18 cellular contexts compared by ENCODE assay signal in the genomic region with DNA sequence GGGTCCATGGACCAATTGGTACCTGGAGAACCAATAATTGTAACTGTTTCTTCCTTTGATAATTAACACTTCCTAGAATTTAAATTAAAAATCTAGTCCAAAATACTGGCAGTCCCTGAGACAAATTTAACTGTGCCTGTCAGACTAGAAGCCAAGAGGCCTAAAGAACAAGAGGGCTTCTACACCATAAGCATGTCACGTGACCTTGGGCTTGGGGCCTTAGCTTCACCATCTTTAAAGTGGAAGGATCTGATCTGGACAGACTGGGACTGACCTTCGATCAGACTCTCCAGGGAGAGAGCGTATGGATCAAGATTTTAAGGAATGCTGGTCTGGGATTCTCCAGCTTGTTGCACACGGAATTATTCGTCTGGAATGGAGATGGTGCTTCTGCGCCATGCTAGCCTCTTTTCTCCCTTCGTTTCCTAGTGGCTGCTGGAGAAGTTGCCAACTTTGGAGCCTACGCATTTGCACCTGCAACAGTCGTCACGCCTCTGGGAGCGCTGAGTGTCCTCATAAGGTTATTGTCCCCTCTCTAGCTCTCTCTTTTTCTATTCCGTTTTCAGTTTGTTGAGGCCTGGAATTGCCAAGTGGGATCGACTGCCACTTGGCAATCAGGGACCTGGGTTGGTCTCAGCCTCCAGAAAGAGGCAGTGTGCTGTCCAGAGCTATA. TPM values are rescaled to one million over a fixed set of nuclear protein-coding genes. Genes with fewer than 3 reads are reported as not detected.
A peak's percentile ranks its signal among the peaks of the same experiment; 100 is the strongest.
DNase-seq lines count a peak whose midpoint lies in the region; ATAC-seq, FAIRE-seq and TF ChIP-seq lines count a peak whose summit lies in the region.
"Had no signal": no experiment of that assay in that cellular context is flagged by ENCODE, and none has a peak within 500 bp of the region (broad histone marks: within the 10 kb centered on the region; RNA-seq: fewer than 3 reads in every experiment).

No MANE protein-coding gene starts in this region.

- H3K9me3 ChIP-seq in IMR-90 (ENCODE audit: control insufficient read depth, insufficient read depth, low read length) (no peaks in the 10 kb centered on the region), K562 (replicated peaks; ENCODE audit: control insufficient read depth, insufficient read depth, low read depth, low read length) (no peaks in the 10 kb centered on the region), sigmoid colon (no peaks in the 10 kb centered on the region)
- H3K9me3 ChIP-seq: Caco-2 had no signal

- H4K8ac ChIP-seq in IMR-90 (ENCODE audit: low read depth in 2 of 2, low read length in 2 of 2): no peak overlapping the region

- H3K14ac ChIP-seq in IMR-90 (replicated peaks; ENCODE audit: low read depth, low read length): no peak overlapping the region

- H3K56ac ChIP-seq in IMR-90 (ENCODE audit: extremely low read depth, insufficient read depth, low read length): no peak overlapping the region

- peaks cover 0 to 8% of the 10 kb centered on the region in 2 experiments; a peak in 2 of 4 replicates for H3K79me1 ChIP-seq in IMR-90 (ENCODE audit: low read depth in 1 of 2, low read length in 2 of 2)

- POLR2A ChIA-PET in IMR-90 (lab: Charles Lee; ENCODE audit: unreplicated experiment) (no interaction called here), K562 (lab: Yijun Ruan, JAX) (interaction anchor here (0.8 kb wide), 1 partner anchor 349 kb away, joined by 3 read pairs; no protein-coding TSS in a partner anchor)

- dilution Hi-C loops in IMR-90 (cut with HindIII; ENCODE audit: low sequenced_read_pairs, unreplicated experiment): no loop called here

- intact Hi-C loops in IMR-90 (cut with micrococcal nuclease): no loop called here
- intact Hi-C loops in K562 (cut with micrococcal nuclease): no loop called here
- intact Hi-C loops in sigmoid colon (cut with DNase I): no loop called here

- peaks cover 31% of the 10 kb centered on the region for H3K9me1 ChIP-seq in IMR-90 (ENCODE audit: insufficient read depth, low read length)
- H3K9me1 ChIP-seq in K562 (ENCODE audit: control insufficient read depth, insufficient read depth, low read length): no peaks in the 10 kb centered on the region

- H4K20me1 ChIP-seq in IMR-90 (ENCODE audit: insufficient read depth, low read length) (no peaks in the 10 kb centered on the region), K562 (replicated peaks; ENCODE audit: control insufficient read depth, insufficient read depth, low read length) (no peaks in the 10 kb centered on the region; the same call in 1 of the 2 replicates)

- no peak overlapping the region for H4K5ac ChIP-seq in IMR-90 (ENCODE audit: low read depth, low read length)

- peak overlapping the region; percentile 44 for H2AK5ac ChIP-seq in IMR-90 (ENCODE audit: low read depth, low read length)

- H3K4me3 ChIP-seq in IMR-90 (ENCODE audit: insufficient read depth, low read depth, low read length) (no peak overlapping the region), K562 (no peak overlapping the region), sigmoid colon (no peak overlapping the region)

- H3K18ac ChIP-seq in IMR-90 (ENCODE audit: low read depth, low read length): no peak overlapping the region

- no peak for TF ChIP-seq POLR2A in IMR-90 (IDR thresholded peaks at IDR 0.05; ENCODE audit: low read depth, low read length)
- no peak for TF ChIP-seq POLR2A in K562 (conservative IDR thresholded peaks at IDR 0.05)
- no peak for TF ChIP-seq POLR2A in sigmoid colon (IDR thresholded peaks at IDR 0.05)

- H3K9ac ChIP-seq in IMR-90 (ENCODE audit: low read depth, low read length) (no peak overlapping the region), K562 (ENCODE audit: insufficient read depth in 1 of 2, low read depth in 2 of 2, low read length in 2 of 2) (no peak overlapping the region)

- no peak overlapping the region for H3K23ac ChIP-seq in IMR-90 (ENCODE audit: low read depth, low read length)

- in situ Hi-C loops in IMR-90 (cut with MboI; ENCODE audit: low sequenced_read_pairs) (no loop called here), K562 (cut with MboI) (no loop called here)

- no peak overlapping the region for H2BK120ac ChIP-seq in IMR-90 (ENCODE audit: low read depth, low read length)

- TF ChIP-seq RAD21 in IMR-90 (IDR thresholded peaks at IDR 0.05; ENCODE audit: low read length): no peak
- no peak for TF ChIP-seq RAD21 in K562 (CRISPR knock-in tag; conservative IDR thresholded peaks at IDR 0.05 in 1 of 2, IDR thresholded peaks at IDR 0.05 in 1 of 2)

- no peak overlapping the region for H3K27ac ChIP-seq in IMR-90 (ENCODE audit: insufficient read depth, low read length)
- no peak overlapping the region for H3K27ac ChIP-seq in K562 (ENCODE audit: extremely low read depth, low read depth, low read length)
- H3K27ac ChIP-seq in sigmoid colon: peak overlapping the region in 1 of 4 donors; percentile 86
- H3K27ac ChIP-seq: 22Rv1 had no signal

- H2AK9ac ChIP-seq in IMR-90 (replicated peaks; ENCODE audit: low read depth, low read length, poor library complexity): no peak overlapping the region

- no peak overlapping the region for H2BK20ac ChIP-seq in IMR-90 (ENCODE audit: low read depth, low read length)

- no peak overlapping the region for H2BK5ac ChIP-seq in IMR-90 (ENCODE audit: low read depth, low read length, poor library complexity, severe bottlenecking)

- no peak for FAIRE-seq in K562 (lab: Jason Lieb, UNC)
- FAIRE-seq: G401.6, GM12891 had no signal

- no TSS peak for BruUV-seq in IMR-90 (replicated peaks; lab: Mats Ljungman, UMichigan)
- no TSS peak for BruUV-seq in K562 (replicated peaks; lab: Mats Ljungman, UMichigan)

- no peak for ATAC-seq in IMR-90 (ENCODE audit: low read depth)
- no peak for ATAC-seq in K562
- no peak for ATAC-seq in HG02870 (IDR thresholded peaks at IDR 0.05; ENCODE audit: unreplicated experiment)

- no peak overlapping the region for H3K4me2 ChIP-seq in IMR-90 (ENCODE audit: low read depth, low read length)
- H3K4me2 ChIP-seq in K562 (ENCODE audit: insufficient read depth, low read length): no peak overlapping the region

- H3K27me3 ChIP-seq in IMR-90 (ENCODE audit: control insufficient read depth, insufficient read depth, low read length) (no peaks in the 10 kb centered on the region), K562 (ENCODE audit: control insufficient read depth in 2 of 2, insufficient read depth in 2 of 2, low read length in 2 of 2) (0 out of 5 replicates have a peak, but pooled peaks cover 0 to 6% of the 10 kb centered on the region in 2 experiments), sigmoid colon (no peaks in the 10 kb centered on the region)

- H3K36me3 ChIP-seq in IMR-90 (ENCODE audit: control insufficient read depth, insufficient read depth, low read length) (peaks cover 4% of the 10 kb centered on the region), K562 (ENCODE audit: control insufficient read depth, insufficient read depth, low read length) (no peaks in the 10 kb centered on the region), sigmoid colon (peaks cover 0 to 54% (median 8%) of the 10 kb centered on the region in 4 donors)

- CTCF ChIA-PET in IMR-90 (lab: Yijun Ruan, JAX) (interaction anchor here (0.6 to 1.1 kb wide), 2 partner anchors 223 to 250 kb away, joined by 3 read pairs; no protein-coding TSS in a partner anchor), K562 (lab: Yijun Ruan, JAX; ENCODE audit: low intra/inter-chr PET ratio) (no interaction called here)

- H3K79me2 ChIP-seq in K562 (ENCODE audit: control insufficient read depth, insufficient read depth, low read length): no peaks in the 10 kb centered on the region

- H2AFZ ChIP-seq in IMR-90 (replicated peaks; ENCODE audit: low read length, poor library complexity): no peak overlapping the region
- H2AFZ ChIP-seq in K562 (ENCODE audit: low read depth, low read length): no peak overlapping the region

- TF ChIP-seq CTCF in IMR-90 (conservative IDR thresholded peaks at IDR 0.05; ENCODE audit: low read depth, low read length): no peak
- TF ChIP-seq CTCF in K562 (IDR thresholded peaks at IDR 0.05 in 2 of 3, conservative IDR thresholded peaks at IDR 0.05 in 1 of 3; ENCODE audit: insufficient read depth in 2 of 3, low read depth in 1 of 3, low read length in 3 of 3): no peak
- TF ChIP-seq CTCF in sigmoid colon (IDR thresholded peaks at IDR 0.05): no peak

- H3K4ac ChIP-seq in IMR-90 (ENCODE audit: low read depth, low read length): no peak overlapping the region

- DNase-seq in DMS53 (lab: John Stamatoyannopoulos, UW) (peak; percentile 30), DMS53 treated with DMSO at 0.1 percent for 48 hours (lab: John Stamatoyannopoulos, UW; ENCODE audit: unreplicated experiment) (no peak), IMR-90 (no peak), K562 (ENCODE audit: extremely low read depth in 1 of 4, low spot score in 3 of 4) (no peak), sigmoid colon (peak; percentile 39), SHP77 treated with DMSO at 0.1 percent for 48 hours (lab: John Stamatoyannopoulos, UW) (no peak), NCI-H526 (lab: John Stamatoyannopoulos, UW) (no peak)
- DNase-seq: Caco-2; CD8-positive, alpha-beta memory T cell; EL; HCEC 1CT; HFFc6 had no signal

- no peak overlapping the region for H2BK15ac ChIP-seq in IMR-90 (ENCODE audit: low read depth, low read length)

- no peak for TF ChIP-seq EP300 in K562 (IDR thresholded peaks at IDR 0.05; ENCODE audit: low read length)
- TF ChIP-seq EP300 in sigmoid colon (IDR thresholded peaks at IDR 0.05): no peak

- H3K4me1 ChIP-seq in IMR-90 (ENCODE audit: control insufficient read depth, insufficient read depth, low read length) (peaks cover 12% of the 10 kb centered on the region), K562 (replicated peaks in 1 of 2; ENCODE audit: control insufficient read depth in 2 of 2, insufficient read depth in 2 of 2, low read length in 2 of 2) (peaks cover 0 to 5% of the 10 kb centered on the region in 2 experiments; a peak in 2 of 5 replicates), sigmoid colon (peaks cover 0 to 48% (median 26%) of the 10 kb centered on the region in 4 donors)
- H3K4me1 ChIP-seq: Caco-2 had no signal

- 98% methylated on average over 8 of the region's 13 CpGs; no CpG with 5 or more reads in 1 of the 2 experiments for whole genome bisulfite sequencing in IMR-90 (ENCODE audit: extremely low coverage in 2 of 2, insufficient read length in 1 of 2), 2 experiments
- 33% methylated on average over 13 of the region's 13 CpGs for WGBS in K562 (ENCODE audit: insufficient coverage, low coverage, missing lambda C conversion rate)
- WGBS in sigmoid colon, 2 donors: 95 to 96% methylated on average over 13 of the region's 13 CpGs

- H4K91ac ChIP-seq in IMR-90 (ENCODE audit: insufficient read depth, low read depth, low read length): no peak overlapping the region

RNA-seq across cellular contexts. Expression of a gene that starts 8.4 kb away (rescaled TPM):
- total RNA-seq in IMR-90 (2012; rRNA removed) (0.18 and 0.28 TPM in 2 replicates), K562 (2014; rRNA removed) (not detected in 2 replicates), K562 (2014; rRNA removed; fragmentation: Illumina TruSeq; extraction: Trizol) (not detected in 2 replicates), K562 (2015; rRNA removed; fragmentation: Illumina TruSeq; extraction: Trizol) (not detected in 2 replicates), K562 (2021) (not detected in 2 replicates), sigmoid colon (1 to 10 TPM; 2.8 to 5.1 (median 4.9) TPM)
- polyA plus RNA-seq in IMR-90 (2012; rRNA removed) (0.32 and 0.39 TPM in 2 replicates), K562 (2011; rRNA removed) (not detected in 2 replicates), K562 (2014; fragmentation: Illumina TruSeq; extraction: Trizol) (not detected in 2 replicates), K562 (2014; fragmentation: Nextera tagmentation; extraction: Ambion mirVana) (not detected), K562 (2014; rRNA removed) (not detected in 2 replicates), sigmoid colon (1 to 10 TPM in 1 of 3 donors, not detected in 2; 1.3 TPM)
- polyA plus RNA-seq in IMR-90 (2012; cell fraction: cytosol; rRNA removed): 0.10 and 0.25 TPM in 2 replicates
- polyA plus RNA-seq in IMR-90 (2012; cell fraction: nucleus; rRNA removed; ENCODE audit: low replicate concordance): 0.45 and 0.52 TPM in 2 replicates
- total RNA-seq in K562 (2011; cell fraction: chromatin; rRNA removed; ENCODE audit: low replicate concordance): not detected in 2 replicates
- total RNA-seq in K562 (2011; cell fraction: nucleolus; rRNA removed): not detected in 2 replicates
- total RNA-seq in K562 (2011; cell fraction: nucleoplasm; rRNA removed): not detected in 2 replicates
- not detected in 2 replicates for polyA plus RNA-seq in K562 (2011; cell fraction: cytosol; rRNA removed)
- polyA plus RNA-seq in K562 (2011; cell fraction: nucleus; rRNA removed): not detected in 2 replicates
- not detected in 2 replicates for polyA plus RNA-seq in K562 (2012)
- not detected in 2 replicates for polyA minus RNA-seq in K562 (2011; rRNA and poly(A)+ RNA removed)
- not detected in 2 replicates for polyA minus RNA-seq in K562 (2011; cell fraction: cytosol; rRNA and poly(A)+ RNA removed)
- polyA minus RNA-seq in K562 (2011; cell fraction: nucleus; rRNA and poly(A)+ RNA removed): not detected in 2 replicates
- total RNA-seq: A673, H4 had no signal
- polyA plus RNA-seq: CD8-positive, alpha-beta memory T cell had no signal

Comparison
In these comparisons a context has a peak if more than half of its experiments do, and no peak if none do; other contexts are left out.
1. DNase-seq: peak in DMS53 (single experiment) and sigmoid colon (single experiment); none in DMS53 treated with DMSO at 0.1 percent for 48 hours (single experiment), IMR-90 (single experiment), K562 (0 of 4), SHP77 treated with DMSO at 0.1 percent for 48 hours (single experiment) and NCI-H526 (0 of 2).